ENCODE assay signal across 1 cellular context in the genomic region with DNA sequence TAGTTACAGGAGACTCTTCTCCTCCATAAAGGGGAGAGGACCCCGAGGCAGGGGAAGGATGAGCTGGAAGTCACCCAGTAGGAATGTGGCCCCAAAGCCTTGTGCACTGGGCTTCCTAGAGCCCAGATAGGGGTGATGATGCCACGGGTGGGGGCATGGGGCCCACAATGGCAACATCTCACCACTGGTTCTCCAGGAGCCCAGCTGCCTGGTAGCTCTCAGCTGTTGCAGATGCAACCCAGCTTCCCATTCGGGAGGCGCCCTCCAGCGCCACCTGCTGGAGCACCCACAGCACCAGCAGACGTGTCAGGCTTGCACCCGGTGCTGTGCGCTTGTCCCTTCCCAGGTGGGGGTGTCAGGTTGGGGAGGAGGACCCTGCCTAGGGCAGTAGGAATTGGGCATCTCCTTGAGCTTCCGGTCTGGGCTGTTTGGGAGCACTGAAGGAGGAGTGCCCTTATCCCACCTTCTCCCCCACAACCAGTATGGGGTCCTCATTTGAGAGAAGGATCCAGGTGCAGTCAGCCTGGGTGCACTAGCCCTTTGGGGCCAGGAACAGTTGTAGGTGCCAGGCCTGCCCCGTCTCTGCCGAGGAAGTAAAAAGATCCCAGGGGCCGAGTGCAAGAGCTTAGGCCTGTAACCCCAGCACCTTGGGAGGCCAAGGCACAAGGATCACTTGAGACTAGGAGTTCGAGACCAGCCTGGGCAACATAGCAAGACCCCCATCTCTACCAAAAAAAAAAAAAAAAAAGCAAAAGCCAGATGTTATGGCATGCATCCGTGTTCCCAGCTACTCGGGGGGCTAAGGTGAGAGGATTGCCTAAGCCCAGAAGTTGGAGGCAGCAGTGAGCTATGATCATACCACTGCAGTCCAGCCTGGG.
TF ChIP-seq lines count a peak whose summit lies in the region.

No MANE protein-coding gene starts in this region.

TF ChIP-seq in Ishikawa, 13 proteins besides CTCF, POLR2A, EP300 and RAD21 (continued from another document):
- TF ChIP-seq REST (IDR thresholded peaks at IDR 0.05; ENCODE audit: low read depth) (no peak), TAF1 (IDR thresholded peaks at IDR 0.05; ENCODE audit: low read depth) (no peak)
